In the genomic region with DNA sequence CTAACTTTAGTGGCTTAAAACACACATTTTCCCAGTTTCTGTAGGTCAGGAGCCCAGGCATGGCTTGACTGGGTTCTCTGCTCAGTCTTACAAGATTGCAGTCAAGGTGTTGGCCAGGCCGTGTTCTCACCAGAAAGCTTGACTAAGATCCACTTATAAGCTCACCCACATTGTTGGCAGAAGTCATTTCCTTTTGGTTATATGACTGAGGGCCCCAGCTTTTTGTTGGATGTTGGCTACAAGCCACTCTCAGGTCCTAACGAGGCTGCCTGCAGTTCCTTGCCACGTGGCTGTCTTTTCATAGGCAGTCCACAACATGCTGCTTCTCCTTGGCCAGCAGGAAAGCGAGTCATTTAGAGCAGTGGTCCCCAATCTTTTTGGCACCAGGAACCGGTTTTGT, we compare ENCODE assay signal across 1 cellular context.
TF ChIP-seq lines count a peak whose summit lies in the region.

No MANE protein-coding gene starts in this region.

TF ChIP-seq in GM23338, 12 proteins besides CTCF, POLR2A, EP300 and RAD21 (continued from another document):
- TF ChIP-seq, protein P1, sequence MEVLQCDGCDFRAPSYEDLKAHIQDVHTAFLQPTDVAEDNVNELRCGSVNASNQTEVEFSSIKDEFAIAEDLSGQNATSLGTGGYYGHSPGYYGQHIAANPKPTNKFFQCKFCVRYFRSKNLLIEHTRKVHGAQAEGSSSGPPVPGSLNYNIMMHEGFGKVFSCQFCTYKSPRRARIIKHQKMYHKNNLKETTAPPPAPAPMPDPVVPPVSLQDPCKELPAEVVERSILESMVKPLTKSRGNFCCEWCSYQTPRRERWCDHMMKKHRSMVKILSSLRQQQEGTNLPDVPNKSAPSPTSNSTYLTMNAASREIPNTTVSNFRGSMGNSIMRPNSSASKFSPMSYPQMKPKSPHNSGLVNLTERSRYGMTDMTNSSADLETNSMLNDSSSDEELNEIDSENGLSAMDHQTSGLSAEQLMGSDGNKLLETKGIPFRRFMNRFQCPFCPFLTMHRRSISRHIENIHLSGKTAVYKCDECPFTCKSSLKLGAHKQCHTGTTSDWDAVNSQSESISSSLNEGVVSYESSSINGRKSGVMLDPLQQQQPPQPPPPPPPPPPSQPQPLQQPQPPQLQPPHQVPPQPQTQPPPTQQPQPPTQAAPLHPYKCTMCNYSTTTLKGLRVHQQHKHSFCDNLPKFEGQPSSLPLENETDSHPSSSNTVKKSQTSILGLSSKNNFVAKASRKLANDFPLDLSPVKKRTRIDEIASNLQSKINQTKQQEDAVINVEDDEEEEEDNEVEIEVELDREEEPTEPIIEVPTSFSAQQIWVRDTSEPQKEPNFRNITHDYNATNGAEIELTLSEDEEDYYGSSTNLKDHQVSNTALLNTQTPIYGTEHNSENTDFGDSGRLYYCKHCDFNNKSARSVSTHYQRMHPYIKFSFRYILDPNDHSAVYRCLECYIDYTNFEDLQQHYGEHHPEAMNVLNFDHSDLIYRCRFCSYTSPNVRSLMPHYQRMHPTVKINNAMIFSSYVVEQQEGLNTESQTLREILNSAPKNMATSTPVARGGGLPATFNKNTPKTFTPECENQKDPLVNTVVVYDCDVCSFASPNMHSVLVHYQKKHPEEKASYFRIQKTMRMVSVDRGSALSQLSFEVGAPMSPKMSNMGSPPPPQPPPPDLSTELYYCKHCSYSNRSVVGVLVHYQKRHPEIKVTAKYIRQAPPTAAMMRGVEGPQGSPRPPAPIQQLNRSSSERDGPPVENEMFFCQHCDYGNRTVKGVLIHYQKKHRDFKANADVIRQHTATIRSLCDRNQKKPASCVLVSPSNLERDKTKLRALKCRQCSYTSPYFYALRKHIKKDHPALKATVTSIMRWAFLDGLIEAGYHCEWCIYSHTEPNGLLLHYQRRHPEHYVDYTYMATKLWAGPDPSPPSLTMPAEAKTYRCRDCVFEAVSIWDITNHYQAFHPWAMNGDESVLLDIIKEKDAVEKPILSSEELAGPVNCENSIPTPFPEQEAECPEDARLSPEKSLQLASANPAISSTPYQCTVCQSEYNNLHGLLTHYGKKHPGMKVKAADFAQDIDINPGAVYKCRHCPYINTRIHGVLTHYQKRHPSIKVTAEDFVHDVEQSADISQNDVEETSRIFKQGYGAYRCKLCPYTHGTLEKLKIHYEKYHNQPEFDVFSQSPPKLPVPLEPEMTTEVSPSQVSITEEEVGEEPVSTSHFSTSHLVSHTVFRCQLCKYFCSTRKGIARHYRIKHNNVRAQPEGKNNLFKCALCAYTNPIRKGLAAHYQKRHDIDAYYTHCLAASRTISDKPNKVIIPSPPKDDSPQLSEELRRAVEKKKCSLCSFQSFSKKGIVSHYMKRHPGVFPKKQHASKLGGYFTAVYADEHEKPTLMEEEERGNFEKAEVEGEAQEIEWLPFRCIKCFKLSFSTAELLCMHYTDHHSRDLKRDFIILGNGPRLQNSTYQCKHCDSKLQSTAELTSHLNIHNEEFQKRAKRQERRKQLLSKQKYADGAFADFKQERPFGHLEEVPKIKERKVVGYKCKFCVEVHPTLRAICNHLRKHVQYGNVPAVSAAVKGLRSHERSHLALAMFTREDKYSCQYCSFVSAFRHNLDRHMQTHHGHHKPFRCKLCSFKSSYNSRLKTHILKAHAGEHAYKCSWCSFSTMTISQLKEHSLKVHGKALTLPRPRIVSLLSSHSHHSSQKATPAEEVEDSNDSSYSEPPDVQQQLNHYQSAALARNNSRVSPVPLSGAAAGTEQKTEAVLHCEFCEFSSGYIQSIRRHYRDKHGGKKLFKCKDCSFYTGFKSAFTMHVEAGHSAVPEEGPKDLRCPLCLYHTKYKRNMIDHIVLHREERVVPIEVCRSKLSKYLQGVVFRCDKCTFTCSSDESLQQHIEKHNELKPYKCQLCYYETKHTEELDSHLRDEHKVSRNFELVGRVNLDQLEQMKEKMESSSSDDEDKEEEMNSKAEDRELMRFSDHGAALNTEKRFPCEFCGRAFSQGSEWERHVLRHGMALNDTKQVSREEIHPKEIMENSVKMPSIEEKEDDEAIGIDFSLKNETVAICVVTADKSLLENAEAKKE (CRISPR knock-in tag; IDR thresholded peaks at IDR 0.05), result no peak
